ENCODE assay signal across 13 cellular contexts in the genomic region with DNA sequence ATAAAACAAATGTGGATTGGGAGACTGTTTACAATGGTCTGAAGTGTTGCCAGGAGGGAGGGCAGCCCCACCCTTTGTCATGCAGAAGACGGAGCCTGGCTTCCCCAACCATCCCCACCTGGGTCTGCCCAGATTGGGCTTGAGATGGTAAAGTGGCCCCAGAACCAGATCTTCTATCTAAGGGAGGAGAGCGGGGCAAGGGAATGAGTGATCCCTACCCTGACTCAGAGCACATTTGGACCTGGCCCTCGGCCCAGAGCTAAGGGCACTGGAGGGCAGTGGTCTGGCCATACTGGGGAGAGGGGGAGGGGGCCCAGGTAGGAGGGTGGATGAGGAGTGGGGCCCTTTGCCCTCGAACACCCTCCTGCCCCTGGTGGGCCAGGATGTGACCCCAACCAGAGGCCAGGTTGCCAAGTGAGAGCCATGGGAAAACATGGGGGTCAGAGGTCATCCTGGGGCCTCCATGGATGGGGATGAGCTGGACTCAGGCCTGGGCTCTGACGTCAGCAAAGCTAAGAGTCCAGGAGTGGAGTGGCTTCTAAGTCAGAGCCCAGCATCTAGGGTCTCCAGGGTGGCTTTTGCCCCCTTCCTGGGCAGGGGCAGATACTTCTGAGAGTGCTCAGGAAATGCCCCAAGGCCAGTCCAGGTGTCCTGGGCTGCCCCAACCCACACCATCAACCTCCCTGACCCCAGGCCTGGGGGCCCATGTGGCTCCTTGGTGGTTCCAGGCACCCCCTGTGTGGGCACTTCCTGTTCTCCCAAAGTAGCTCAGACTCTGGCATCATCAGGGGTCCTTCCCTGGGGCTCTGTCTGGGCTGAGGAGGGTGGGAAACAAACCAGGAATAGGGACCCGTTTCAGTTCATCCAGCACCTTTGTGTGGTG. TPM values are rescaled to one million over a fixed set of nuclear protein-coding genes. Genes with fewer than 3 reads are reported as not detected.
A peak's percentile ranks its signal among the peaks of the same experiment; 100 is the strongest.
DNase-seq lines count a peak whose midpoint lies in the region; ATAC-seq and TF ChIP-seq lines count a peak whose summit lies in the region.
"Had no signal": no experiment of that assay in that cellular context is flagged by ENCODE, and none has a peak within 500 bp of the region (broad histone marks: within the 10 kb centered on the region; RNA-seq: fewer than 3 reads in every experiment).

No MANE protein-coding gene starts in this region.

- no peak for TF ChIP-seq EP300 in transverse colon (IDR thresholded peaks at IDR 0.05; ENCODE audit: low read depth)

- TF ChIP-seq POLR2A in heart left ventricle (IDR thresholded peaks at IDR 0.05) (no peak), transverse colon (IDR thresholded peaks at IDR 0.05) (no peak)

- no peaks in the 10 kb centered on the region for H3K9me3 ChIP-seq in heart left ventricle
- no peaks in the 10 kb centered on the region for H3K9me3 ChIP-seq in left ventricle myocardium inferior (replicated peaks)
- no peaks in the 10 kb centered on the region for H3K9me3 ChIP-seq in transverse colon

- in situ Hi-C loops in transverse colon (cut with MboI; ENCODE audit: low pct_ligation_motif_present in 1 of 4, low pct_unique_long_range_greater_than_20kb in 1 of 4, low sequenced_read_pairs in 3 of 4): no loop called here

- H3K4me3 ChIP-seq in heart left ventricle: no peak overlapping the region
- H3K4me3 ChIP-seq in left ventricle myocardium inferior: no peak overlapping the region
- no peak overlapping the region for H3K4me3 ChIP-seq in transverse colon

- ATAC-seq in heart left ventricle: peak in 3 of 4 donors; percentile 11 to 50 (median 25)
- ATAC-seq in HG02970 (IDR thresholded peaks at IDR 0.05; ENCODE audit: low FRiP score, unreplicated experiment): no peak

- intact Hi-C loops in heart left ventricle (cut with DNase I): no loop called here
- intact Hi-C loops in left ventricle myocardium inferior (cut with micrococcal nuclease): no loop called here
- intact Hi-C loops in transverse colon (cut with DNase I; ENCODE audit: low total_unique reads): no loop called here

- WGBS in heart left ventricle, 4 donors: 60 to 71% (median 65%) methylated on average over 5 to 6 of the region's 6 CpGs
- 14 to 59% methylated on average over 1 to 6 of the region's 6 CpGs for WGBS in transverse colon (ENCODE audit: low coverage in 1 of 2), 2 donors

- DNase-seq in heart left ventricle (no peak), left ventricle myocardium inferior (no peak), iPS-NIHi11 (ENCODE audit: low spot score) (peak; percentile 62), transverse colon (peak; percentile 55), putamen (ENCODE audit: low spot score) (no peak)
- DNase-seq: activated CD8-positive, alpha-beta memory T cell treated with anti-CD3 and anti-CD28 coated beads for 24 hours; activated naive CD4-positive, alpha-beta T cell treated with Interleukin-2 at 50 U/mL for 16 hours; Karpas-422; NCI-H2029 treated with DMSO at 0.1 percent for 48 hours; occipital lobe; SIG-M5; stimulated activated CD8-positive, alpha-beta memory T cell treated with anti-CD3 and anti-CD28 coated beads, Interleukin-4, amount 100 ng/mL, for 48 hours had no signal

- no peaks in the 10 kb centered on the region for H3K36me3 ChIP-seq in heart left ventricle
- no peaks in the 10 kb centered on the region for H3K36me3 ChIP-seq in left ventricle myocardium inferior
- H3K36me3 ChIP-seq in transverse colon: no peaks in the 10 kb centered on the region

- H3K27me3 ChIP-seq in heart left ventricle (peaks cover 0 to 4% (median 0%) of the 10 kb centered on the region in 9 donors), left ventricle myocardium inferior (ENCODE audit: low read depth) (peaks cover 15% of the 10 kb centered on the region), transverse colon (no peaks in the 10 kb centered on the region)

- TF ChIP-seq CTCF in heart left ventricle (IDR thresholded peaks at IDR 0.05) (no peak), left ventricle myocardium inferior (IDR thresholded peaks at IDR 0.05; ENCODE audit: borderline replicate concordance) (no peak), transverse colon (IDR thresholded peaks at IDR 0.05) (no peak)

- peaks cover 0 to 15% (median 1%) of the 10 kb centered on the region in 12 donors for H3K4me1 ChIP-seq in heart left ventricle
- no peaks in the 10 kb centered on the region for H3K4me1 ChIP-seq in left ventricle myocardium inferior
- peaks cover 3 to 43% (median 12%) of the 10 kb centered on the region in 4 donors for H3K4me1 ChIP-seq in transverse colon

- peak overlapping the region in 4 of 12 donors; percentile 31 to 57 (median 42) for H3K27ac ChIP-seq in heart left ventricle
- no peak overlapping the region for H3K27ac ChIP-seq in left ventricle myocardium inferior (replicated peaks)
- H3K27ac ChIP-seq in transverse colon: peak overlapping the region; percentile 79 to 98 (median 90)

RNA-seq across cellular contexts. Expression of gene LEFTY1, which starts 1.6 kb away (rescaled TPM):
- total RNA-seq in heart left ventricle (under 1 TPM in 4 of 9 donors, not detected in 5; 0.19 to 0.77 (median 0.30) TPM), left ventricle myocardium inferior (0.55 TPM), transverse colon (100 to 1,000 TPM in 3 of 4 donors, 10 to 100 TPM in 1; 86.0 to 320 (median 214) TPM)
- polyA plus RNA-seq in heart left ventricle: under 1 TPM in 1 of 2 donors, not detected in 1; 0.65 TPM

RNA-seq across cellular contexts. Expression of gene TMEM63A, which starts 8.4 kb away (rescaled TPM):
- total RNA-seq in heart left ventricle (10 to 100 TPM; 14.4 to 42.7 (median 25.3) TPM), left ventricle myocardium inferior (30.4 TPM), transverse colon (100 to 1,000 TPM; 104 to 256 (median 180) TPM)
- polyA plus RNA-seq in heart left ventricle: 10 to 100 TPM; 13.7 to 37.3 TPM

RNA-seq across cellular contexts. Expression of gene PYCR2, which starts 33.5 kb away (rescaled TPM):
- total RNA-seq in heart left ventricle (10 to 100 TPM; 53.6 to 82.4 (median 65.1) TPM), left ventricle myocardium inferior (64.0 TPM), transverse colon (10 to 100 TPM; 26.5 to 40.6 (median 32.2) TPM)
- 10 to 100 TPM; 62.0 to 89.0 TPM for polyA plus RNA-seq in heart left ventricle

RNA-seq across cellular contexts. Expression of gene LEFTY2, which starts 50.4 kb away (rescaled TPM):
- total RNA-seq in heart left ventricle: 1 to 10 TPM in 1 of 9 donors, under 1 TPM in 7, not detected in 1; 0.14 to 1.8 (median 0.51) TPM
- under 1 TPM; 0.11 to 0.22 TPM for polyA plus RNA-seq in heart left ventricle
- total RNA-seq in left ventricle myocardium inferior: 0.69 TPM
- 10 to 100 TPM in 2 of 4 donors, under 1 TPM in 1, not detected in 1; 0.55 to 28.7 (median 24.5) TPM for total RNA-seq in transverse colon

Comparison
In these comparisons a context has a peak if more than half of its experiments do, and no peak if none do; other contexts are left out.
1. DNase-seq: peak in iPS-NIHi11 (single experiment) and transverse colon (single experiment); none in heart left ventricle (0 of 5), left ventricle myocardium inferior (single experiment) and putamen (single experiment).
2. RNA of gene LEFTY1, which starts 1.6 kb away (total RNA-seq): 86.0 to 320 TPM in transverse colon; 0.55 TPM in left ventricle myocardium inferior (single experiment) and 0.19 to 0.77 TPM in heart left ventricle; every median in the first group is over 10 times any median in the second.